13 cellular contexts compared by ENCODE assay signal in genomic region chr10:43284341-43284910, GRCh38. TPM values are rescaled to one million over a fixed set of nuclear protein-coding genes. Genes with fewer than 3 reads are reported as not detected.
DNase-seq lines count a peak whose midpoint lies in the region; TF ChIP-seq lines count a peak whose summit lies in the region.
"Had no signal": no experiment of that assay in that cellular context is flagged by ENCODE, and none has a peak within 500 bp of the region (broad histone marks: within the 10 kb centered on the region; RNA-seq: fewer than 3 reads in every experiment).

No MANE protein-coding gene starts in this region.

- H3K9ac ChIP-seq in trophoblast cell (ENCODE audit: low read length) = no peak overlapping the region

- no peaks in the 10 kb centered on the region for H3K27me3 ChIP-seq in trophoblast cell (ENCODE audit: insufficient read depth, low read length)

- no peaks in the 10 kb centered on the region for H3K9me3 Mint-ChIP-seq in endothelial cell (ENCODE audit: unreplicated experiment)

- H3K9me3 ChIP-seq in trophoblast cell (ENCODE audit: insufficient read depth, low read depth, low read length) = no peaks in the 10 kb centered on the region
- H3K9me3 ChIP-seq: suprapubic skin had no signal

- no peak overlapping the region for H2BK5ac ChIP-seq in trophoblast cell (ENCODE audit: low read depth, low read length, poor library complexity)

- no peak overlapping the region for H2BK12ac ChIP-seq in trophoblast cell (ENCODE audit: low read length)

- no peak overlapping the region for H3K27ac ChIP-seq in trophoblast cell (ENCODE audit: low read depth, low read length)
- H3K27ac ChIP-seq: suprapubic skin had no signal

- no peak overlapping the region for H3K14ac ChIP-seq in trophoblast cell (ENCODE audit: low read length)

- H3K27ac Mint-ChIP-seq in endothelial cell (ENCODE audit: unreplicated experiment) = no peak overlapping the region

- no peak overlapping the region for H3K4me2 ChIP-seq in trophoblast cell (ENCODE audit: low read length)

- H3K4ac ChIP-seq in trophoblast cell (ENCODE audit: low read depth, low read length) = no peak overlapping the region

- no peak overlapping the region for H3K23ac ChIP-seq in trophoblast cell (ENCODE audit: low read length)

- H4K12ac ChIP-seq in trophoblast cell (ENCODE audit: low read depth, low read length) = no peak overlapping the region

- TF ChIP-seq CTCF in endothelial cell (IDR thresholded peaks at IDR 0.05; ENCODE audit: unreplicated experiment) = no peak

- WGBS in trophoblast cell (ENCODE audit: extremely low coverage, insufficient coverage, insufficient read length) = no CpG with 5 or more reads among the region's 3 CpGs

- H3K4me3 ChIP-seq in trophoblast cell (ENCODE audit: low read depth, low read length) = no peak overlapping the region
- H3K4me3 ChIP-seq: suprapubic skin had no signal

- H4K8ac ChIP-seq in trophoblast cell (ENCODE audit: low read depth, low read length) = no peak overlapping the region

- H3K4me1 ChIP-seq in trophoblast cell (ENCODE audit: control insufficient read depth in 1 of 2, insufficient read depth in 2 of 2, low read length in 2 of 2) = peaks cover 4% of the 10 kb centered on the region in 2 experiments
- H3K4me1 ChIP-seq: suprapubic skin had no signal

- H3K4me3 Mint-ChIP-seq in endothelial cell (ENCODE audit: unreplicated experiment) = no peak overlapping the region

- peaks cover 18% of the 10 kb centered on the region for H3K4me1 Mint-ChIP-seq in endothelial cell (ENCODE audit: unreplicated experiment)

- H2BK120ac ChIP-seq in trophoblast cell (ENCODE audit: insufficient read depth, low read length, poor library complexity) = no peak overlapping the region

- H3K79me1 ChIP-seq in trophoblast cell (ENCODE audit: low read length) = no peaks in the 10 kb centered on the region

- H3K36me3 ChIP-seq in trophoblast cell (ENCODE audit: control insufficient read depth in 1 of 2, insufficient read depth in 2 of 2, low read length in 2 of 2) = no peaks in the 10 kb centered on the region
- H3K36me3 ChIP-seq: suprapubic skin had no signal

- no peaks in the 10 kb centered on the region for H3K79me2 ChIP-seq in trophoblast cell (ENCODE audit: control insufficient read depth, insufficient read depth, low read length, poor library complexity)

- H4K91ac ChIP-seq in trophoblast cell (ENCODE audit: low read depth, low read length) = no peak overlapping the region

- peaks cover 6% of the 10 kb centered on the region for H3K27me3 Mint-ChIP-seq in endothelial cell (ENCODE audit: unreplicated experiment)

- no peak overlapping the region for H2AK5ac ChIP-seq in trophoblast cell (ENCODE audit: low read length)

- DNase-seq in activated CD4-positive, alpha-beta T cell treated with anti-CD3 and anti-CD28 coated beads for 48 hours = peak; percentile 31
- DNase-seq in activated CD4-positive, alpha-beta T cell treated with anti-CD3 and anti-CD28 coated beads, Interleukin-2, amount 50 U/mL, for 1 hour = no peak
- DNase-seq in RKO (ENCODE audit: low spot score) (peak; percentile 40), endothelial cell (ENCODE audit: low spot score) (peak; percentile 50), trophoblast cell (peak; percentile 57 to 73), COLO668 (lab: John Stamatoyannopoulos, UW; ENCODE audit: unreplicated experiment) (no peak), hypothalamus (lab: John Stamatoyannopoulos, UW) (no peak)
- DNase-seq in stimulated activated CD4-positive, alpha-beta T cell treated with anti-CD3 and anti-CD28 coated beads, Interleukin-1b, Interleukin-23, amount 100 ng/mL, for 48 hours = no peak
- DNase-seq: amniotic stem cell, NCI-H1436 treated with DMSO at 0.1 percent for 48 hours had no signal

- H3K18ac ChIP-seq in trophoblast cell (ENCODE audit: low read length) = no peak overlapping the region

- no peaks in the 10 kb centered on the region for H3K36me3 Mint-ChIP-seq in endothelial cell (ENCODE audit: low read depth, unreplicated experiment)

- H2AFZ ChIP-seq in trophoblast cell (ENCODE audit: insufficient read depth, low read length, poor library complexity) = no peak overlapping the region

RNA-seq across cellular contexts. Expression of gene RASGEF1A, which starts 17.6 kb away (rescaled TPM):
- total RNA-seq in endothelial cell (ENCODE audit: unreplicated experiment) = 1.3 TPM
- polyA plus RNA-seq in trophoblast cell (2013) = 1.0 and 1.1 TPM in 2 replicates
- total RNA-seq: A673, Daoy had no signal

Comparison
In these comparisons a context has a peak if more than half of its experiments do, and no peak if none do; other contexts are left out.
1. DNase-seq: peak in activated CD4-positive, alpha-beta T cell treated with anti-CD3 and anti-CD28 coated beads for 48 hours (single experiment), RKO (single experiment), endothelial cell (single experiment) and trophoblast cell (2 of 2); none in activated CD4-positive, alpha-beta T cell treated with anti-CD3 and anti-CD28 coated beads, Interleukin-2, amount 50 U/mL, for 1 hour (single experiment), stimulated activated CD4-positive, alpha-beta T cell treated with anti-CD3 and anti-CD28 coated beads, Interleukin-1b, Interleukin-23, amount 100 ng/mL, for 48 hours (single experiment), COLO668 (single experiment) and hypothalamus (0 of 51).